16 cellular contexts compared by ENCODE assay signal in genomic region chr9:135349212-135349962, GRCh38.
DNase-seq lines count a peak whose midpoint lies in the region; ATAC-seq, FAIRE-seq and TF ChIP-seq lines count a peak whose summit lies in the region.
"Had no signal": no experiment of that assay in that cellular context is flagged by ENCODE, and none has a peak within 500 bp of the region (broad histone marks: within the 10 kb centered on the region; RNA-seq: fewer than 3 reads in every experiment).

No MANE protein-coding gene starts in this region.

- H3K4me2 ChIP-seq in GM23338 (no peak overlapping the region), H1 (ENCODE audit: insufficient read depth in 1 of 2, low read depth in 2 of 2, low read length in 2 of 2) (no peak overlapping the region)
- H3K4me2 ChIP-seq: A549 had no signal

- H3K4me1 Mint-ChIP-seq in GM23338, result peaks cover 2% of the 10 kb centered on the region; the same call in 1 of the 3 replicates

- H3K79me1 ChIP-seq in H1 (ENCODE audit: low read depth, low read length), result no peaks in the 10 kb centered on the region

- H3K27me3 ChIP-seq in heart right ventricle, result peaks cover 0 to 88% (median 55%) of the 10 kb centered on the region in 7 donors
- H3K27me3 ChIP-seq in GM23338 (ENCODE audit: insufficient read depth), result no peaks in the 10 kb centered on the region
- H3K27me3 ChIP-seq in H1 (replicated peaks in 1 of 4; ENCODE audit: control insufficient read depth in 3 of 4, extremely low read depth in 1 of 4, insufficient read depth in 3 of 4, low read length in 3 of 4), result no peaks in the 10 kb centered on the region

- no peak overlapping the region for H2BK15ac ChIP-seq in H1 (ENCODE audit: low read length)

- intact Hi-C loops in Right ventricle myocardium inferior (cut with DNase I), result no loop called here
- intact Hi-C loops in heart right ventricle (cut with DNase I), result loop anchor here in 1 of 10 donors (10.0 kb wide), 1 partner anchor 655 kb away; no protein-coding TSS in a partner anchor

- TF ChIP-seq CTCF in heart right ventricle (IDR thresholded peaks at IDR 0.05), result no peak
- TF ChIP-seq CTCF in GM23338 (conservative IDR thresholded peaks at IDR 0.05; ENCODE audit: low read depth in 2 of 2), result no peak
- no peak for TF ChIP-seq CTCF in H1 (IDR thresholded peaks at IDR 0.05; ENCODE audit: control extremely low read depth in 1 of 3, insufficient read depth in 1 of 3, low read depth in 1 of 3, low read length in 3 of 3)

- ATAC-seq in Right ventricle myocardium inferior (no peak), heart right ventricle (no peak), GM23338 (no peak), GM18868 (IDR thresholded peaks at IDR 0.05; ENCODE audit: unreplicated experiment) (no peak)
- ATAC-seq: A549; CD8-positive, alpha-beta T cell had no signal

- H3K27ac Mint-ChIP-seq in GM23338, result no peak overlapping the region
- H3K27ac Mint-ChIP-seq: CD8-positive, alpha-beta T cell had no signal

- no peak for TF ChIP-seq EP300 in H1 (IDR thresholded peaks at IDR 0.05; ENCODE audit: borderline replicate concordance in 1 of 2, low read depth in 2 of 2, low read length in 2 of 2)

- H3K9me3 ChIP-seq in heart right ventricle, result no peaks in the 10 kb centered on the region
- peaks cover 2 to 4% of the 10 kb centered on the region in 2 experiments; a peak in 2 of 4 replicates for H3K9me3 ChIP-seq in H1 (ENCODE audit: insufficient read depth in 2 of 2, low read depth in 1 of 2, low read length in 1 of 2)
- H3K9me3 ChIP-seq: A549, HAP-1 had no signal

- no peak overlapping the region for H2BK120ac ChIP-seq in H1 (replicated peaks; ENCODE audit: low read depth, low read length)

- no peak overlapping the region for H2BK5ac ChIP-seq in H1 (ENCODE audit: low read depth, low read length)

- H3K79me2 ChIP-seq in GM23338 (replicated peaks; ENCODE audit: insufficient read depth) (no peaks in the 10 kb centered on the region), H1 (ENCODE audit: control insufficient read depth in 1 of 2, insufficient read depth in 2 of 2, low read length in 2 of 2) (no peaks in the 10 kb centered on the region)

- H3K9ac ChIP-seq in H1 (replicated peaks in 1 of 4; ENCODE audit: extremely low read depth in 1 of 4, low read depth in 3 of 4, low read length in 3 of 4), result no peak overlapping the region

- peak overlapping the region; percentile 28; the same call in 1 of the 2 replicates for H2AFZ ChIP-seq in GM23338
- H2AFZ ChIP-seq in H1 (ENCODE audit: low read length), result no peak overlapping the region

- H3K4ac ChIP-seq in H1 (replicated peaks; ENCODE audit: insufficient read length, low read depth, low read length), result no peak overlapping the region

- H3K9me2 ChIP-seq in GM23338 (ENCODE audit: insufficient read depth), result no peaks in the 10 kb centered on the region

- no peak overlapping the region for H3K4me3 ChIP-seq in heart right ventricle
- no peak overlapping the region for H3K4me3 ChIP-seq in GM23338
- no peak overlapping the region for H3K4me3 ChIP-seq in H1 (ENCODE audit: extremely low read depth in 1 of 4, insufficient read depth in 2 of 4, low read depth in 3 of 4, low read length in 4 of 4)
- H3K4me3 ChIP-seq: A549, HAP-1 had no signal

- H4K8ac ChIP-seq in H1 (ENCODE audit: extremely low read depth, insufficient read depth, low read length), result 0 out of 2 replicates have a peak overlapping the region, but pooled peaks have one; percentile 53

- H3K9me3 Mint-ChIP-seq in GM23338, result no peaks in the 10 kb centered on the region; the same call in 1 of the 3 replicates
- H3K9me3 Mint-ChIP-seq: CD8-positive, alpha-beta T cell had no signal

- no peak overlapping the region for H3K18ac ChIP-seq in H1 (ENCODE audit: extremely low read depth, low read length)

- POLR2A ChIA-PET in H1 (lab: Charles Lee; ENCODE audit: partially characterized antibody), result interaction anchor here (0.7 kb wide), 1 partner anchor 492 kb away, joined by 3 read pairs; no protein-coding TSS in a partner anchor

- H3K56ac ChIP-seq in H1 (replicated peaks; ENCODE audit: insufficient read length, low read depth, low read length), result no peak overlapping the region

- no peak overlapping the region for H3K27ac ChIP-seq in heart right ventricle
- H3K27ac ChIP-seq in GM23338 (ENCODE audit: low read depth), result no peak overlapping the region
- no peak overlapping the region for H3K27ac ChIP-seq in H1 (ENCODE audit: low read depth, low read length)
- peak overlapping the region; percentile 20 for H3K27ac ChIP-seq in temporal lobe (ENCODE audit: low read depth, low read length)
- H3K27ac ChIP-seq: 22Rv1, A549 had no signal

- H2BK12ac ChIP-seq in H1 (ENCODE audit: low read depth, low read length), result no peak overlapping the region

- DNase-seq in Right ventricle myocardium inferior (ENCODE audit: missing footprints), result peak; percentile 18
- DNase-seq in heart right ventricle, result no peak
- DNase-seq in GM23338 (ENCODE audit: low spot score), result no peak
- DNase-seq in H1 (ENCODE audit: low read depth in 1 of 2, low spot score in 2 of 2), result no peak
- DNase-seq in erythroblast (lab: John Stamatoyannopoulos, UW), result no peak
- DNase-seq: AML-193; Calu3; CD8-positive, alpha-beta T cell; GF-D8; IMR-90 had no signal

- H4K20me1 ChIP-seq in GM23338 (replicated peaks; ENCODE audit: insufficient read depth), result no peaks in the 10 kb centered on the region
- no peaks in the 10 kb centered on the region for H4K20me1 ChIP-seq in H1 (replicated peaks in 1 of 2; ENCODE audit: control insufficient read depth in 1 of 2, insufficient read depth in 2 of 2, low read length in 2 of 2)

- 71 to 76% methylated on average over 20 of the region's 20 CpGs for WGBS in heart right ventricle, 2 donors
- WGBS in H1 (ENCODE audit: extremely low coverage in 1 of 2, insufficient coverage in 1 of 2, insufficient read length in 1 of 2, insufficient replicate concordance in 2 of 2, low coverage in 1 of 2, low lambda C conversion rate in 2 of 2, missing lambda C conversion rate in 1 of 2), 2 experiments, result 93% methylated on average over 20 of the region's 20 CpGs; no CpG with 5 or more reads in 1 of the 2 experiments

- H4K91ac ChIP-seq in H1 (replicated peaks; ENCODE audit: insufficient read length, low read length), result no peak overlapping the region

- H3K23me2 ChIP-seq in H1 (ENCODE audit: low read depth, low read length), result no peaks in the 10 kb centered on the region

- H3K36me3 Mint-ChIP-seq in GM23338 (ENCODE audit: low read depth), result no peaks in the 10 kb centered on the region
- H3K36me3 Mint-ChIP-seq: CD8-positive, alpha-beta T cell had no signal

- H3F3A ChIP-seq in GM23338 (replicated peaks; ENCODE audit: low read depth), result 0 out of 2 replicates have a peak, but pooled peaks cover under 1% of the 10 kb centered on the region

- no peak for TF ChIP-seq POLR2A in H1 (IDR thresholded peaks at IDR 0.05; ENCODE audit: control extremely low read depth in 1 of 2, low read depth in 2 of 2, low read length in 2 of 2)
- no peak for TF ChIP-seq POLR2A in erythroblast (IDR thresholded peaks at IDR 0.05; ENCODE audit: low read length)

- CTCF ChIA-PET in H1 (lab: Charles Lee; ENCODE audit: partially characterized antibody), result interaction anchor here (0.6 to 6.3 kb wide), 6 partner anchors 10 to 1259 kb away, joined by 3 to 74 read pairs (median 4); no protein-coding TSS in a partner anchor

- H3K23ac ChIP-seq in H1 (ENCODE audit: insufficient read length), result no peak overlapping the region

- H2BK20ac ChIP-seq in H1 (ENCODE audit: low read length), result no peak overlapping the region

- H3K14ac ChIP-seq in H1 (ENCODE audit: insufficient read length), result no peak overlapping the region

- H2AK5ac ChIP-seq in H1 (ENCODE audit: low read depth, low read length), result no peak overlapping the region

- peaks cover 10% of the 10 kb centered on the region for H3K27me3 Mint-ChIP-seq in GM23338 (ENCODE audit: insufficient read depth, low read depth, poor library complexity)

- FAIRE-seq in H1 (lab: Jason Lieb, UNC), result no peak
- FAIRE-seq: A549, HTR-8/SVneo had no signal

- no peak overlapping the region for H4K5ac ChIP-seq in H1 (ENCODE audit: insufficient read length, low read depth, low read length)

- H3K36me3 ChIP-seq in heart right ventricle (no peaks in the 10 kb centered on the region), GM23338 (ENCODE audit: insufficient read depth) (no peaks in the 10 kb centered on the region), H1 (ENCODE audit: control insufficient read depth in 2 of 4, insufficient read depth in 4 of 4, low read length in 3 of 4) (no peaks in the 10 kb centered on the region)
- H3K36me3 ChIP-seq: HAP-1 had no signal

- no peaks in the 10 kb centered on the region for H3K4me1 ChIP-seq in heart right ventricle
- no peaks in the 10 kb centered on the region for H3K4me1 ChIP-seq in GM23338 (ENCODE audit: insufficient read depth)
- H3K4me1 ChIP-seq in H1 (replicated peaks in 1 of 4; ENCODE audit: control insufficient read depth in 3 of 4, insufficient read depth in 4 of 4, low read length in 3 of 4), result peaks cover 0 to 4% (median under 1%) of the 10 kb centered on the region in 4 experiments; a peak in 3 of 7 replicates
- H3K4me1 ChIP-seq: A549, HAP-1 had no signal

- no peak for TF ChIP-seq RAD21 in H1 (IDR thresholded peaks at IDR 0.05 in 1 of 2, conservative IDR thresholded peaks at IDR 0.05 in 1 of 2; ENCODE audit: low read depth in 2 of 2, low read length in 2 of 2)

- no peak overlapping the region for H3K4me3 Mint-ChIP-seq in GM23338
- H3K4me3 Mint-ChIP-seq: CD8-positive, alpha-beta T cell had no signal

TF ChIP-seq in GM23338, 12 proteins besides CTCF, POLR2A, EP300 and RAD21 (continues in another document):
- TF ChIP-seq CREB1 (CRISPR knock-in tag; IDR thresholded peaks at IDR 0.05; ENCODE audit: low read depth), result no peak

TF ChIP-seq in H1, 55 proteins besides CTCF, POLR2A, EP300 and RAD21 (continues in another document):
- TF ChIP-seq KDM1A (IDR thresholded peaks at IDR 0.05; ENCODE audit: borderline replicate concordance, low read length) (no peak), CHD1 (IDR thresholded peaks at IDR 0.05; ENCODE audit: low read depth, low read length) (no peak), CREB1 (IDR thresholded peaks at IDR 0.05) (no peak), CBX8 (IDR thresholded peaks at IDR 0.05; ENCODE audit: borderline replicate concordance, low read depth, low read length) (no peak), CEBPB (IDR thresholded peaks at IDR 0.05; ENCODE audit: low read depth, low read length) (no peak), MAX (IDR thresholded peaks at IDR 0.05) (no peak), SP2 (IDR thresholded peaks at IDR 0.05; ENCODE audit: low read length) (no peak), KDM5A (IDR thresholded peaks at IDR 0.05; ENCODE audit: low read length) (no peak), RBBP5 (IDR thresholded peaks at IDR 0.05; ENCODE audit: borderline replicate concordance, low read depth, low read length) (no peak), JUND (IDR thresholded peaks at IDR 0.05; ENCODE audit: low read length) (no peak), YY1 (IDR thresholded peaks at IDR 0.05; ENCODE audit: low read depth, low read length) (no peak), SRF (IDR thresholded peaks at IDR 0.05; ENCODE audit: low read depth, low read length) (no peak), CHD2 (IDR thresholded peaks at IDR 0.05; ENCODE audit: low read length) (no peak)
